ENCODE assay signal across 14 cellular contexts in genomic region chr1:18530567-18531502, GRCh38. TPM values are rescaled to one million over a fixed set of nuclear protein-coding genes. Genes with fewer than 3 reads are reported as not detected.
A peak's percentile ranks its signal among the peaks of the same experiment; 100 is the strongest.
DNase-seq lines count a peak whose midpoint lies in the region; ATAC-seq and TF ChIP-seq lines count a peak whose summit lies in the region.
"Had no signal": no experiment of that assay in that cellular context is flagged by ENCODE, and none has a peak within 500 bp of the region (broad histone marks: within the 10 kb centered on the region; RNA-seq: fewer than 3 reads in every experiment).

No MANE protein-coding gene starts in this region.

- TF ChIP-seq POLR2A in HCT116 (IDR thresholded peaks at IDR 0.05; ENCODE audit: borderline replicate concordance, extremely low read depth, insufficient read depth, insufficient read length) (no peak), gastroesophageal sphincter (IDR thresholded peaks at IDR 0.05) (no peak)

- TF ChIP-seq CTCF in HCT116 (IDR thresholded peaks at IDR 0.05 in 2 of 3, conservative IDR thresholded peaks at IDR 0.05 in 1 of 3; ENCODE audit: borderline replicate concordance in 1 of 3, insufficient read depth in 1 of 3, low read depth in 2 of 3, low read length in 2 of 3) (peak; percentile 44 to 64 (median 59); a peak in 5 of 6 replicates), left lung (IDR thresholded peaks at IDR 0.05) (no peak), gastroesophageal sphincter (IDR thresholded peaks at IDR 0.05) (no peak), osteoblast (IDR thresholded peaks at IDR 0.05; ENCODE audit: extremely low read depth, low read depth, low read length) (no peak)
- no peak for TF ChIP-seq CTCF in CD4-positive, alpha-beta T cell (IDR thresholded peaks at IDR 0.05)

- intact Hi-C loops in HCT116 (cut with micrococcal nuclease) (no loop called here), left lung (cut with DNase I) (no loop called here)
- intact Hi-C loops in CD4-positive, alpha-beta T cell (cut with DNase I, micrococcal nuclease) = no loop called here

- BruUV-seq in HCT116 (replicated peaks; lab: Mats Ljungman, UMichigan) = no TSS peak

- CTCF ChIA-PET in HCT116 (lab: Charles Lee) = no interaction called here
- CTCF ChIA-PET in CD4-positive, alpha-beta T cell (lab: Charles Lee) = no interaction called here

- H4K20me1 ChIP-seq in HCT116 (ENCODE audit: insufficient read depth) (no peaks in the 10 kb centered on the region), osteoblast (ENCODE audit: insufficient read depth, low read length) (no peaks in the 10 kb centered on the region)

- H3K36me3 ChIP-seq in HCT116 (ENCODE audit: control insufficient read depth in 1 of 2, insufficient read depth in 2 of 2, low read length in 2 of 2) (no peaks in the 10 kb centered on the region), left lung (no peaks in the 10 kb centered on the region), gastroesophageal sphincter (no peaks in the 10 kb centered on the region), osteoblast (ENCODE audit: insufficient read depth, low read length) (no peaks in the 10 kb centered on the region)
- H3K36me3 ChIP-seq: neutrophil had no signal

- H3K9me3 ChIP-seq in HCT116 (ENCODE audit: control insufficient read depth in 1 of 2, insufficient read depth in 1 of 2, low read depth in 1 of 2, low read length in 2 of 2) = no peaks in the 10 kb centered on the region
- no peaks in the 10 kb centered on the region for H3K9me3 ChIP-seq in left lung
- no peaks in the 10 kb centered on the region for H3K9me3 ChIP-seq in CD4-positive, alpha-beta T cell (ENCODE audit: control insufficient read depth, low read length)
- no peaks in the 10 kb centered on the region for H3K9me3 ChIP-seq in gastroesophageal sphincter
- no peaks in the 10 kb centered on the region for H3K9me3 ChIP-seq in osteoblast (ENCODE audit: low read depth, low read length)
- H3K9me3 ChIP-seq: neutrophil had no signal

- ATAC-seq in HCT116 = peak; percentile 89
- ATAC-seq in left lung = peak; percentile 33
- no peak for ATAC-seq in HG02610 (IDR thresholded peaks at IDR 0.05; ENCODE audit: unreplicated experiment)
- no peak for ATAC-seq in CD4-positive, alpha-beta T cell (ENCODE audit: poor library complexity)
- ATAC-seq in gastroesophageal sphincter = no peak

- H3K4me3 ChIP-seq in HCT116 (replicated peaks in 1 of 2; ENCODE audit: low read depth in 1 of 2, low read length in 2 of 2) (no peak overlapping the region), left lung (no peak overlapping the region), gastroesophageal sphincter (no peak overlapping the region), osteoblast (ENCODE audit: insufficient read depth, low read length) (no peak overlapping the region)

- DNase-seq in Caki2 (ENCODE audit: low read depth) = peak; percentile 45
- DNase-seq in HCT116 (ENCODE audit: low read depth, low spot score) = peak; percentile 21
- peak; percentile 14 for DNase-seq in SK-MEL-5 (ENCODE audit: low read depth, low spot score)
- DNase-seq in left lung = no peak
- no peak for DNase-seq in CD4-positive, alpha-beta T cell
- DNase-seq in osteoblast (ENCODE audit: insufficient read length, low spot score, missing footprints) = no peak
- DNase-seq: dermis blood vessel endothelial cell, DMS79 treated with DMSO at 0.1 percent for 48 hours, hypothalamus, NCI-H146 had no signal

- no peak overlapping the region for H3K9ac ChIP-seq in HCT116 (ENCODE audit: low read length)

- H3K27me3 Mint-ChIP-seq in CD4-positive, alpha-beta T cell = peaks cover 52% of the 10 kb centered on the region

- in situ Hi-C loops in Caki2 (cut with HindIII; ENCODE audit: low pct_unique_long_range_greater_than_20kb, low sequenced_read_pairs) (no loop called here), SK-MEL-5 (cut with HindIII; ENCODE audit: low pct_unique_long_range_greater_than_20kb, low sequenced_read_pairs) (no loop called here)

- RAD21 ChIA-PET in HCT116 (lab: Charles Lee; ENCODE audit: low non-redundant PET in 1 of 2, low total read pairs in 2 of 2, uncharacterized antibody in 2 of 2, unreplicated experiment in 2 of 2) = no interaction called here

- no peaks in the 10 kb centered on the region for H3K36me3 Mint-ChIP-seq in CD4-positive, alpha-beta T cell (ENCODE audit: low read depth)

- H2AFZ ChIP-seq in HCT116 (ENCODE audit: low read depth, low read length, poor library complexity, severe bottlenecking) (no peak overlapping the region), osteoblast (ENCODE audit: low read length) (no peak overlapping the region)

- no peak overlapping the region for H3K27ac Mint-ChIP-seq in CD4-positive, alpha-beta T cell

- no peaks in the 10 kb centered on the region for H3K4me1 Mint-ChIP-seq in CD4-positive, alpha-beta T cell (ENCODE audit: low read depth)

- H3K4me3 Mint-ChIP-seq in CD4-positive, alpha-beta T cell = no peak overlapping the region

- no peaks in the 10 kb centered on the region for H3K9me2 ChIP-seq in HCT116 (ENCODE audit: insufficient read depth)

- TF ChIP-seq RAD21 in HCT116 (IDR thresholded peaks at IDR 0.05; ENCODE audit: low read depth) = peak; percentile 66

- no peak for TF ChIP-seq EP300 in gastroesophageal sphincter (IDR thresholded peaks at IDR 0.05)

- peaks cover 32% of the 10 kb centered on the region for H3K27me3 ChIP-seq in HCT116 (ENCODE audit: insufficient read depth, low read length)
- peaks cover 0 to 29% of the 10 kb centered on the region in 2 donors for H3K27me3 ChIP-seq in left lung
- peaks cover 6% of the 10 kb centered on the region for H3K27me3 ChIP-seq in CD4-positive, alpha-beta T cell (ENCODE audit: control insufficient read depth, insufficient read depth, low read length)
- peaks cover 82% of the 10 kb centered on the region for H3K27me3 ChIP-seq in gastroesophageal sphincter
- no peaks in the 10 kb centered on the region for H3K27me3 ChIP-seq in osteoblast (ENCODE audit: insufficient read depth, low read length)
- H3K27me3 ChIP-seq: neutrophil had no signal

- no peaks in the 10 kb centered on the region for H3K9me3 Mint-ChIP-seq in CD4-positive, alpha-beta T cell

- WGBS in gastroesophageal sphincter (ENCODE audit: low coverage in 1 of 2), 2 donors = 38 to 52% methylated on average over 4 to 6 of the region's 6 CpGs

- H3K4me1 ChIP-seq in HCT116 (ENCODE audit: control insufficient read depth in 1 of 2, insufficient read depth in 2 of 2, low read length in 2 of 2) = peaks cover 4 to 7% of the 10 kb centered on the region in 2 experiments; a peak in 3 of 4 replicates
- no peaks in the 10 kb centered on the region for H3K4me1 ChIP-seq in left lung
- no peaks in the 10 kb centered on the region for H3K4me1 ChIP-seq in gastroesophageal sphincter
- no peaks in the 10 kb centered on the region for H3K4me1 ChIP-seq in osteoblast (ENCODE audit: insufficient read depth, low read length)

- H3K27ac ChIP-seq in HCT116 (ENCODE audit: low read depth, low read length) (no peak overlapping the region), left lung (no peak overlapping the region), gastroesophageal sphincter (no peak overlapping the region), osteoblast (ENCODE audit: low read depth, low read length) (no peak overlapping the region)
- no peak overlapping the region for H3K27ac ChIP-seq in CD4-positive, alpha-beta T cell (ENCODE audit: low read depth, low read length)
- H3K27ac ChIP-seq: neutrophil had no signal

- no peaks in the 10 kb centered on the region for H3K79me2 ChIP-seq in HCT116 (ENCODE audit: insufficient read depth, low read length)
- H3K79me2 ChIP-seq in osteoblast (ENCODE audit: insufficient read depth, low read length) = no peaks in the 10 kb centered on the region

- POLR2A ChIA-PET in HCT116 (lab: Charles Lee) = no interaction called here
- POLR2A ChIA-PET in CD4-positive, alpha-beta T cell (lab: Charles Lee) = no interaction called here

- H3K4me2 ChIP-seq in HCT116 (ENCODE audit: low read length) = no peak overlapping the region
- no peak overlapping the region for H3K4me2 ChIP-seq in osteoblast (ENCODE audit: insufficient read depth, low read length)

TF ChIP-seq in HCT116, 20 proteins besides CTCF, POLR2A, EP300 and RAD21 (continues in another document):
- no peak for TF ChIP-seq ZBTB33 (IDR thresholded peaks at IDR 0.05; ENCODE audit: extremely low read depth, insufficient replicate concordance, low read length)
- TF ChIP-seq FOSL1 (IDR thresholded peaks at IDR 0.05; ENCODE audit: low read depth) = peak; percentile 26; the same call in 1 of the 2 replicates
- TF ChIP-seq JUND (IDR thresholded peaks at IDR 0.05) = peak; percentile 35; the same call in 1 of the 2 replicates
- TF ChIP-seq ATF3 (IDR thresholded peaks at IDR 0.05) = no peak

RNA-seq across cellular contexts. Expression of gene KLHDC7A, which starts 50.1 kb away (rescaled TPM):
- 14.4 and 16.3 TPM in 2 replicates for total RNA-seq in Caki2 (2014; rRNA removed; shearing (Covaris generic); ENCODE audit: low replicate concordance)
- total RNA-seq in HCT116 (2021; ENCODE audit: unreplicated experiment) (0.30 TPM), left lung (1 to 10 TPM; 1.7 to 6.1 TPM), gastroesophageal sphincter (under 1 TPM in 1 of 4 donors, not detected in 3; 0.22 TPM), osteoblast (not detected in 2 replicates)
- 0.04 and 0.09 TPM in 2 replicates for polyA plus RNA-seq in HCT116 (2012)
- not detected in 2 replicates for total RNA-seq in SK-MEL-5 (2014; rRNA removed; shearing (Covaris generic))
- not detected in 2 replicates for polyA plus RNA-seq in SK-MEL-5 (2015; cell fraction: cytosol; rRNA removed)
- polyA plus RNA-seq in SK-MEL-5 (2015; cell fraction: nucleus; rRNA removed) = not detected in 2 replicates
- total RNA-seq in CD4-positive, alpha-beta T cell = not detected
- total RNA-seq: T-helper 1 cell treated with Interleukin-12 subunit alpha and Interleukin-12 subunit beta and Interleukin-4 antibody, amounts not matched to agents 30 ng/mL and 1 ng/mL, for 36 hours had no signal

Comparison
In these comparisons a context has a peak if more than half of its experiments do, and no peak if none do; other contexts are left out.
1. DNase-seq: peak in Caki2 (single experiment), HCT116 (single experiment) and SK-MEL-5 (single experiment); none in left lung (0 of 2), CD4-positive, alpha-beta T cell (0 of 10) and osteoblast (single experiment).
2. ATAC-seq: peak in HCT116 (single experiment) and left lung (single experiment); none in HG02610 (single experiment), CD4-positive, alpha-beta T cell (single experiment) and gastroesophageal sphincter (single experiment).
3. CTCF ChIP-seq: peak in HCT116 (3 of 3); none in left lung (0 of 2), CD4-positive, alpha-beta T cell (single experiment), gastroesophageal sphincter (0 of 4) and osteoblast (single experiment).